In genomic region chr12:3077572-3078081, GRCh38 we compare ENCODE assay signal across 8 cellular contexts. TPM values are rescaled to one million over a fixed set of nuclear protein-coding genes. Genes with fewer than 3 reads are reported as not detected.
A peak's percentile ranks its signal among the peaks of the same experiment; 100 is the strongest.
DNase-seq lines count a peak whose midpoint lies in the region; ATAC-seq and TF ChIP-seq lines count a peak whose summit lies in the region.

No MANE protein-coding gene starts in this region.

- H3K36me3 ChIP-seq in gastroesophageal sphincter, result peaks cover 0 to 6% of the 10 kb centered on the region in 2 donors

- H3K27ac Mint-ChIP-seq in progenitor cell of endocrine pancreas, result peak overlapping the region; percentile 55

- no peak for TF ChIP-seq CTCF in gastroesophageal sphincter (IDR thresholded peaks at IDR 0.05)
- no peak for TF ChIP-seq CTCF in progenitor cell of endocrine pancreas (IDR thresholded peaks at IDR 0.05; ENCODE audit: unreplicated experiment)

- TF ChIP-seq EP300 in gastroesophageal sphincter (IDR thresholded peaks at IDR 0.05), result no peak

- peaks cover 11% of the 10 kb centered on the region for H3K4me1 Mint-ChIP-seq in progenitor cell of endocrine pancreas (ENCODE audit: low read depth)

- H3K4me3 ChIP-seq in gastroesophageal sphincter, result peak overlapping the region; percentile 74 to 76

- H3K27me3 Mint-ChIP-seq in progenitor cell of endocrine pancreas, result peaks cover 13% of the 10 kb centered on the region

- 0% methylated on average over 2 to 3 of the region's 32 CpGs for WGBS in gastroesophageal sphincter (ENCODE audit: low coverage in 1 of 2), 2 donors

- H3K36me3 Mint-ChIP-seq in progenitor cell of endocrine pancreas (ENCODE audit: insufficient read depth), result peaks cover 1% of the 10 kb centered on the region

- peaks cover 0 to 48% (median 6%) of the 10 kb centered on the region in 3 donors for H3K4me1 ChIP-seq in gastroesophageal sphincter

- peak overlapping the region; percentile 26 to 94 (median 92) for H3K27ac ChIP-seq in gastroesophageal sphincter

- H3K9me3 ChIP-seq in gastroesophageal sphincter, result no peaks in the 10 kb centered on the region

- H3K4me3 Mint-ChIP-seq in progenitor cell of endocrine pancreas (ENCODE audit: low read depth), result peak overlapping the region; percentile 78

- H3K27me3 ChIP-seq in gastroesophageal sphincter, result no peaks in the 10 kb centered on the region

- TF ChIP-seq POLR2A in gastroesophageal sphincter (IDR thresholded peaks at IDR 0.05), result no peak

- peak; percentile 5 for DNase-seq in stimulated activated CD4-positive, alpha-beta T cell treated with anti-CD3 and anti-CD28 coated beads, Interleukin-12 subunit alpha, Interleukin-12 subunit beta, amount 100 ng/mL, for 4 hours
- no peak for DNase-seq in stimulated activated CD4-positive, alpha-beta T cell treated with anti-CD3 and anti-CD28 coated beads, Interleukin-4, amount 100 ng/mL, for 1 hour
- DNase-seq in activated CD8-positive, alpha-beta memory T cell treated with anti-CD3 and anti-CD28 coated beads for 24 hours, result peak; percentile 70
- DNase-seq in progenitor cell of endocrine pancreas (ENCODE audit: low spot score, unreplicated experiment) (no peak), NCI-H1930 (lab: John Stamatoyannopoulos, UW) (no peak), putamen (ENCODE audit: low spot score) (no peak)

- peak; percentile 15 for ATAC-seq in gastroesophageal sphincter
- no peak for ATAC-seq in GM21529 (IDR thresholded peaks at IDR 0.05; ENCODE audit: unreplicated experiment)

- H3K9me3 Mint-ChIP-seq in progenitor cell of endocrine pancreas (ENCODE audit: low read depth), result no peaks in the 10 kb centered on the region

RNA-seq across cellular contexts. Expression of gene TSPAN9, which starts 0.4 kb away (rescaled TPM):
- total RNA-seq in gastroesophageal sphincter, result 10 to 100 TPM; 19.5 to 30.2 (median 26.0) TPM
- 30.4 and 30.9 TPM in 2 replicates for total RNA-seq in progenitor cell of endocrine pancreas

Comparison
In these comparisons a context has a peak if more than half of its experiments do, and no peak if none do; other contexts are left out.
1. DNase-seq: peak in stimulated activated CD4-positive, alpha-beta T cell treated with anti-CD3 and anti-CD28 coated beads, Interleukin-12 subunit alpha, Interleukin-12 subunit beta, amount 100 ng/mL, for 4 hours (single experiment) and activated CD8-positive, alpha-beta memory T cell treated with anti-CD3 and anti-CD28 coated beads for 24 hours (single experiment); none in stimulated activated CD4-positive, alpha-beta T cell treated with anti-CD3 and anti-CD28 coated beads, Interleukin-4, amount 100 ng/mL, for 1 hour (single experiment), progenitor cell of endocrine pancreas (single experiment), NCI-H1930 (0 of 2) and putamen (single experiment).